ENCODE assay signal across 12 cellular contexts in genomic region chr9:104907278-104907951, GRCh38. TPM values are rescaled to one million over a fixed set of nuclear protein-coding genes. Genes with fewer than 3 reads are reported as not detected.
DNase-seq lines count a peak whose midpoint lies in the region; ATAC-seq and TF ChIP-seq lines count a peak whose summit lies in the region.
"Had no signal": no experiment of that assay in that cellular context is flagged by ENCODE, and none has a peak within 500 bp of the region (broad histone marks: within the 10 kb centered on the region; RNA-seq: fewer than 3 reads in every experiment).

No MANE protein-coding gene starts in this region.

- peaks cover 68% of the 10 kb centered on the region for H3K4me1 Mint-ChIP-seq in chondrocyte (ENCODE audit: low read depth)
- peaks cover 1% of the 10 kb centered on the region for H3K4me1 Mint-ChIP-seq in activated CD8-positive, alpha-beta memory T cell treated with anti-CD3 and anti-CD28 coated beads, Interleukin-2, amount 10 ng/mL, durations not matched to agents 7 days and 5 days
- H3K4me1 Mint-ChIP-seq in activated naive CD8-positive, alpha-beta T cell treated with anti-CD3 and anti-CD28 coated beads, Interleukin-2, amount 50 U/mL, for 24 hours: peaks cover 16% of the 10 kb centered on the region

- no peak overlapping the region for H3K4me3 Mint-ChIP-seq in chondrocyte (ENCODE audit: unreplicated experiment)
- no peak overlapping the region for H3K4me3 Mint-ChIP-seq in activated CD8-positive, alpha-beta memory T cell treated with anti-CD3 and anti-CD28 coated beads, Interleukin-2, amount 10 ng/mL, durations not matched to agents 7 days and 5 days
- no peak overlapping the region for H3K4me3 Mint-ChIP-seq in activated naive CD8-positive, alpha-beta T cell treated with anti-CD3 and anti-CD28 coated beads, Interleukin-2, amount 50 U/mL, for 24 hours
- H3K4me3 Mint-ChIP-seq: activated naive CD8-positive, alpha-beta T cell had no signal

- H3K9me3 ChIP-seq in thoracic aorta: no peaks in the 10 kb centered on the region
- H3K9me3 ChIP-seq: ovary had no signal

- H3K27ac Mint-ChIP-seq in chondrocyte (ENCODE audit: unreplicated experiment): peak overlapping the region; percentile 76
- no peak overlapping the region for H3K27ac Mint-ChIP-seq in activated CD8-positive, alpha-beta memory T cell treated with anti-CD3 and anti-CD28 coated beads, Interleukin-2, amount 10 ng/mL, durations not matched to agents 7 days and 5 days
- no peak overlapping the region for H3K27ac Mint-ChIP-seq in activated naive CD8-positive, alpha-beta T cell treated with anti-CD3 and anti-CD28 coated beads, Interleukin-2, amount 50 U/mL, for 24 hours
- H3K27ac Mint-ChIP-seq: activated naive CD8-positive, alpha-beta T cell had no signal

- DNase-seq in HFF-Myc (ENCODE audit: extremely low read depth, low read depth) (peak; percentile 35), chondrocyte (ENCODE audit: low spot score) (no peak), iris pigment epithelial cell (ENCODE audit: low read depth) (peak; percentile 80), thoracic aorta (ENCODE audit: low spot score) (no peak)
- DNase-seq in activated CD8-positive, alpha-beta memory T cell treated with anti-CD3 and anti-CD28 coated beads, Interleukin-2, amount 10 ng/mL, durations not matched to agents 7 days and 5 days: no peak
- no peak for DNase-seq in activated naive CD8-positive, alpha-beta T cell treated with anti-CD3 and anti-CD28 coated beads, Interleukin-2, amount 50 U/mL, for 24 hours
- DNase-seq: GDM1; stimulated activated CD8-positive, alpha-beta memory T cell treated with anti-CD3 and anti-CD28 coated beads, Interleukin-4, amount 100 ng/mL, for 48 hours had no signal

- H3K4me1 ChIP-seq in thoracic aorta (ENCODE audit: control insufficient read depth in 1 of 2, low read depth in 2 of 2): peaks cover 39 to 47% of the 10 kb centered on the region in 2 donors

- TF ChIP-seq CTCF in HFF-Myc (IDR thresholded peaks at IDR 0.05; ENCODE audit: low read depth, low read length, missing control alignments): no peak
- TF ChIP-seq CTCF in chondrocyte (IDR thresholded peaks at IDR 0.05): no peak
- no peak for TF ChIP-seq CTCF in thoracic aorta (IDR thresholded peaks at IDR 0.05)

- no peak overlapping the region for H3K4me3 ChIP-seq in HFF-Myc (replicated peaks; ENCODE audit: low read depth, low read length)
- peak overlapping the region; percentile 11 for H3K4me3 ChIP-seq in thoracic aorta
- H3K4me3 ChIP-seq: ovary had no signal

- H3K36me3 ChIP-seq in thoracic aorta: no peaks in the 10 kb centered on the region
- H3K36me3 ChIP-seq: ovary had no signal

- CTCF ChIA-PET in activated CD8-positive, alpha-beta memory T cell treated with anti-CD3 and anti-CD28 coated beads, Interleukin-2, amount 10 ng/mL, durations not matched to agents 7 days and 5 days (lab: Charles Lee): no interaction called here

- H3K27ac ChIP-seq in thoracic aorta: peak overlapping the region in 1 of 2 donors; percentile 16
- H3K27ac ChIP-seq: ovary had no signal

- no peaks in the 10 kb centered on the region for H3K36me3 Mint-ChIP-seq in chondrocyte (ENCODE audit: low read depth)
- no peaks in the 10 kb centered on the region for H3K36me3 Mint-ChIP-seq in activated CD8-positive, alpha-beta memory T cell treated with anti-CD3 and anti-CD28 coated beads, Interleukin-2, amount 10 ng/mL, durations not matched to agents 7 days and 5 days
- no peaks in the 10 kb centered on the region for H3K36me3 Mint-ChIP-seq in activated naive CD8-positive, alpha-beta T cell treated with anti-CD3 and anti-CD28 coated beads, Interleukin-2, amount 50 U/mL, for 24 hours (ENCODE audit: low read depth)
- H3K36me3 Mint-ChIP-seq: activated naive CD8-positive, alpha-beta T cell had no signal

- no peaks in the 10 kb centered on the region for H3K9me3 Mint-ChIP-seq in chondrocyte (ENCODE audit: low read depth)
- H3K9me3 Mint-ChIP-seq in activated CD8-positive, alpha-beta memory T cell treated with anti-CD3 and anti-CD28 coated beads, Interleukin-2, amount 10 ng/mL, durations not matched to agents 7 days and 5 days (ENCODE audit: low read depth): no peaks in the 10 kb centered on the region
- no peaks in the 10 kb centered on the region for H3K9me3 Mint-ChIP-seq in activated naive CD8-positive, alpha-beta T cell treated with anti-CD3 and anti-CD28 coated beads, Interleukin-2, amount 50 U/mL, for 24 hours

- H3K27me3 ChIP-seq in thoracic aorta (replicated peaks; ENCODE audit: insufficient read depth): no peaks in the 10 kb centered on the region
- H3K27me3 ChIP-seq: ovary had no signal

- ATAC-seq in thoracic aorta (ENCODE audit: insufficient number of reproducible peaks, low FRiP score, low read depth): peak; percentile 74
- no peak for ATAC-seq in HG02870 (IDR thresholded peaks at IDR 0.05; ENCODE audit: unreplicated experiment)
- no peak for ATAC-seq in activated CD8-positive, alpha-beta memory T cell treated with anti-CD3 and anti-CD28 coated beads, Interleukin-2, amount 10 ng/mL, durations not matched to agents 7 days and 5 days
- ATAC-seq in activated naive CD8-positive, alpha-beta T cell treated with anti-CD3 and anti-CD28 coated beads, Interleukin-2, amount 50 U/mL, for 24 hours: no peak
- ATAC-seq in HG03097 (IDR thresholded peaks at IDR 0.05; ENCODE audit: low FRiP score, unreplicated experiment): no peak

- H3K27me3 Mint-ChIP-seq in chondrocyte (ENCODE audit: low read depth): no peaks in the 10 kb centered on the region
- H3K27me3 Mint-ChIP-seq in activated CD8-positive, alpha-beta memory T cell treated with anti-CD3 and anti-CD28 coated beads, Interleukin-2, amount 10 ng/mL, durations not matched to agents 7 days and 5 days: peaks cover 6% of the 10 kb centered on the region
- H3K27me3 Mint-ChIP-seq in activated naive CD8-positive, alpha-beta T cell treated with anti-CD3 and anti-CD28 coated beads, Interleukin-2, amount 50 U/mL, for 24 hours: no peaks in the 10 kb centered on the region
- H3K27me3 Mint-ChIP-seq: activated naive CD8-positive, alpha-beta T cell had no signal

RNA-seq across cellular contexts. Expression of gene ABCA1, which starts 20.5 kb away (rescaled TPM):
- total RNA-seq in chondrocyte (22.4 to 26.6 TPM (median 25.1 TPM) in 3 replicates), thoracic aorta (10 to 100 TPM; 48.1 to 79.7 TPM)
- under 1 TPM; 0.09 to 0.23 TPM for total RNA-seq in activated CD8-positive, alpha-beta memory T cell treated with anti-CD3 and anti-CD28 coated beads, Interleukin-2, amount 10 ng/mL, durations not matched to agents 7 days and 5 days

Comparison
In these comparisons a context has a peak if more than half of its experiments do, and no peak if none do; other contexts are left out.
1. DNase-seq: peak in HFF-Myc (single experiment) and iris pigment epithelial cell (single experiment); none in chondrocyte (single experiment), thoracic aorta (single experiment), activated CD8-positive, alpha-beta memory T cell treated with anti-CD3 and anti-CD28 coated beads, Interleukin-2, amount 10 ng/mL, durations not matched to agents 7 days and 5 days (single experiment) and activated naive CD8-positive, alpha-beta T cell treated with anti-CD3 and anti-CD28 coated beads, Interleukin-2, amount 50 U/mL, for 24 hours (single experiment).
2. RNA of gene ABCA1, which starts 20.5 kb away (total RNA-seq): 48.1 to 79.7 TPM in thoracic aorta and 22.4 to 26.6 TPM in chondrocyte; 0.09 to 0.23 TPM in activated CD8-positive, alpha-beta memory T cell treated with anti-CD3 and anti-CD28 coated beads, Interleukin-2, amount 10 ng/mL, durations not matched to agents 7 days and 5 days; every median in the first group is over 10 times any median in the second.